20 cellular contexts compared by ENCODE assay signal in genomic region chr15:65994832-65995231, GRCh38.
"Had no signal": no experiment of that assay in that cellular context is flagged by ENCODE, and none has a peak within 500 bp of the region (broad histone marks: within the 10 kb centered on the region; RNA-seq: fewer than 3 reads in every experiment).

No MANE protein-coding gene starts in this region.

- H3K9me3 ChIP-seq: SJSA1 had no signal

- H3K4me3 ChIP-seq: SJSA1, SK-N-MC had no signal

- H3K27ac ChIP-seq: KMS-11, SJSA1, SK-N-MC had no signal

- H3K9ac ChIP-seq: KMS-11 had no signal

- FAIRE-seq: HepG2, RCC 7860 had no signal

- H3K36me3 ChIP-seq: SJSA1 had no signal

- H3K4me2 ChIP-seq: KMS-11 had no signal

- DNase-seq: IMR-90, Kasumi-1, MM.1S, NCI-H1048, NCI-H1105, NCI-H1436 treated with DMSO at 0.1 percent for 48 hours, NCI-H1694, NCI-H1930, NCI-H2081, NCI-H2107, NCI-H2227 treated with DMSO at 0.1 percent for 48 hours, NCI-H510A, Right ventricle myocardium superior, RPMI8226, SIG-M5 had no signal

- H3K4me1 ChIP-seq: SJSA1 had no signal
